In the genomic region with DNA sequence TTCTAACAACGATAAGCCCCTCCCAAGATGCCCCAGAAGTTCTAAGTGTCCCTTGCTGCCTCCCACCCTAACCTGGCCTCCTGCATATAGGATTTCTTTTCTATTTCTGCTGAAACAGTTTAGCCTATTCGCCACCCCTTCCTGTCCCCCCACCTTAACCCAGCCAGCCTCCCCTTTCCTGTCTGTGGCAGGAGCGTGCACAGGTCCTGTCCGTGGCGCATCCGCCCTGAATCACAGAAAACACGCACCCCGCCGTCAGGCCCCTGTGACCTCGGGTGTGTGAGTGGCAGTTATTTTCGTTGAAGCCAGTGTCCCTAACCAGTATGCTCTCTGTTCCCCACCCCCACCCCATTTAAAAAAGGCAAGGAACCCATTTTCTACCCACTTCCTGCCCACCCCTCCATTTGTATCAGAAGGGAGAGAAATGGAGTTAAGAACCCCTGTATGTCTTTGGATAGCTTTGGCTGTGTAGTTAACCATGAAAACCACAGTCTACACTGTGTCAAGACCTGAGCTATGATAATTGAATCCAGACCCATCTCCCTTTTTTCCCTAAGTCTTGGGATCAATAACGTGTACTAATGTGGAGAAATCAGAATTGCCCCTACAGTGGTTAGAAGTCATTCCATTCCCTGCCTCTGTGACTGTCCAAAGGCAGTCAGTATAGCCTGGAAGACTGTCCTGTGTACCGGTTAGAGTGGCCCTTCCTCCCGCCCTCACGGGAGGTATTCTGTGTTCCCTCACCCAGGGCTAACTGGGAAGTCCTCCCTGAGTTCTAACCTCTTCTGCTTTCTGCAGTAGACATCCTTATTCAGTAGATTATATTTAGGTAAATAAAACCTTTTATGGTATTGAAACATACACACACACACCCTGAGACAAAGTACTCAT, we compare ENCODE assay signal across 1 cellular context.
TF ChIP-seq lines count a peak whose summit lies in the region.

No MANE protein-coding gene starts in this region.

TF ChIP-seq in GM12878, 131 proteins besides CTCF, POLR2A, EP300 and RAD21 (continued from another document):
- TF ChIP-seq, protein P1, sequence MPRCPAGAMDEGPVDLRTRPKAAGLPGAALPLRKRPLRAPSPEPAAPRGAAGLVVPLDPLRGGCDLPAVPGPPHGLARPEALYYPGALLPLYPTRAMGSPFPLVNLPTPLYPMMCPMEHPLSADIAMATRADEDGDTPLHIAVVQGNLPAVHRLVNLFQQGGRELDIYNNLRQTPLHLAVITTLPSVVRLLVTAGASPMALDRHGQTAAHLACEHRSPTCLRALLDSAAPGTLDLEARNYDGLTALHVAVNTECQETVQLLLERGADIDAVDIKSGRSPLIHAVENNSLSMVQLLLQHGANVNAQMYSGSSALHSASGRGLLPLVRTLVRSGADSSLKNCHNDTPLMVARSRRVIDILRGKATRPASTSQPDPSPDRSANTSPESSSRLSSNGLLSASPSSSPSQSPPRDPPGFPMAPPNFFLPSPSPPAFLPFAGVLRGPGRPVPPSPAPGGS (IDR thresholded peaks at IDR 0.05; ENCODE audit: borderline replicate concordance, insufficient read depth, low read depth, low read length, poor library complexity, severe bottlenecking): no peak
- TF ChIP-seq NFYA (IDR thresholded peaks at IDR 0.05; ENCODE audit: borderline replicate concordance, low read depth, low read length): no peak
- 0 out of 4 replicates have a peak, but pooled peaks of 1 of the 2 experiments have one; percentile 6 for TF ChIP-seq SRF (IDR thresholded peaks at IDR 0.05; ENCODE audit: low read depth in 2 of 2, low read length in 2 of 2)
- peak; percentile 77; the same call in 2 of the 3 replicates for TF ChIP-seq POU2F2 (IDR thresholded peaks at IDR 0.05; ENCODE audit: borderline replicate concordance, low read depth, low read length)
- TF ChIP-seq BCL11A (IDR thresholded peaks at IDR 0.05; ENCODE audit: low read depth, low read length): no peak
- peak; percentile 61; the same call in 1 of the 2 replicates for TF ChIP-seq FOXM1 (IDR thresholded peaks at IDR 0.05; ENCODE audit: low read depth, low read length)
- peak in 1 of 2 experiments; percentile 46; a peak in 2 of 4 replicates for TF ChIP-seq BHLHE40 (IDR thresholded peaks at IDR 0.05; ENCODE audit: borderline replicate concordance in 1 of 2, low read depth in 2 of 2, low read length in 1 of 2)
- peak; percentile 80 for TF ChIP-seq SMAD5 (IDR thresholded peaks at IDR 0.05; ENCODE audit: low read depth)
- TF ChIP-seq, protein P2, sequence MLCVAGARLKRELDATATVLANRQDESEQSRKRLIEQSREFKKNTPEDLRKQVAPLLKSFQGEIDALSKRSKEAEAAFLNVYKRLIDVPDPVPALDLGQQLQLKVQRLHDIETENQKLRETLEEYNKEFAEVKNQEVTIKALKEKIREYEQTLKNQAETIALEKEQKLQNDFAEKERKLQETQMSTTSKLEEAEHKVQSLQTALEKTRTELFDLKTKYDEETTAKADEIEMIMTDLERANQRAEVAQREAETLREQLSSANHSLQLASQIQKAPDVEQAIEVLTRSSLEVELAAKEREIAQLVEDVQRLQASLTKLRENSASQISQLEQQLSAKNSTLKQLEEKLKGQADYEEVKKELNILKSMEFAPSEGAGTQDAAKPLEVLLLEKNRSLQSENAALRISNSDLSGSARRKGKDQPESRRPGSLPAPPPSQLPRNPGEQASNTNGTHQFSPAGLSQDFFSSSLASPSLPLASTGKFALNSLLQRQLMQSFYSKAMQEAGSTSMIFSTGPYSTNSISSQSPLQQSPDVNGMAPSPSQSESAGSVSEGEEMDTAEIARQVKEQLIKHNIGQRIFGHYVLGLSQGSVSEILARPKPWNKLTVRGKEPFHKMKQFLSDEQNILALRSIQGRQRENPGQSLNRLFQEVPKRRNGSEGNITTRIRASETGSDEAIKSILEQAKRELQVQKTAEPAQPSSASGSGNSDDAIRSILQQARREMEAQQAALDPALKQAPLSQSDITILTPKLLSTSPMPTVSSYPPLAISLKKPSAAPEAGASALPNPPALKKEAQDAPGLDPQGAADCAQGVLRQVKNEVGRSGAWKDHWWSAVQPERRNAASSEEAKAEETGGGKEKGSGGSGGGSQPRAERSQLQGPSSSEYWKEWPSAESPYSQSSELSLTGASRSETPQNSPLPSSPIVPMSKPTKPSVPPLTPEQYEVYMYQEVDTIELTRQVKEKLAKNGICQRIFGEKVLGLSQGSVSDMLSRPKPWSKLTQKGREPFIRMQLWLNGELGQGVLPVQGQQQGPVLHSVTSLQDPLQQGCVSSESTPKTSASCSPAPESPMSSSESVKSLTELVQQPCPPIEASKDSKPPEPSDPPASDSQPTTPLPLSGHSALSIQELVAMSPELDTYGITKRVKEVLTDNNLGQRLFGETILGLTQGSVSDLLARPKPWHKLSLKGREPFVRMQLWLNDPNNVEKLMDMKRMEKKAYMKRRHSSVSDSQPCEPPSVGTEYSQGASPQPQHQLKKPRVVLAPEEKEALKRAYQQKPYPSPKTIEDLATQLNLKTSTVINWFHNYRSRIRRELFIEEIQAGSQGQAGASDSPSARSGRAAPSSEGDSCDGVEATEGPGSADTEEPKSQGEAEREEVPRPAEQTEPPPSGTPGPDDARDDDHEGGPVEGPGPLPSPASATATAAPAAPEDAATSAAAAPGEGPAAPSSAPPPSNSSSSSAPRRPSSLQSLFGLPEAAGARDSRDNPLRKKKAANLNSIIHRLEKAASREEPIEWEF (IDR thresholded peaks at IDR 0.05; ENCODE audit: insufficient replicate concordance, low read depth, low read length): no peak
- peak; percentile 10 to 62; a peak in 3 of 4 replicates for TF ChIP-seq IKZF2 (IDR thresholded peaks at IDR 0.05)
- TF ChIP-seq ELK1 (IDR thresholded peaks at IDR 0.05; ENCODE audit: low read depth, low read length): no peak; the same call in 1 of the 2 replicates
- TF ChIP-seq BACH1 (IDR thresholded peaks at IDR 0.05; ENCODE audit: borderline replicate concordance): peak; percentile 75; the same call in 1 of the 2 replicates
- TF ChIP-seq ATF2 (IDR thresholded peaks at IDR 0.05; ENCODE audit: low read length): no peak
- TF ChIP-seq PML (IDR thresholded peaks at IDR 0.05; ENCODE audit: low read length): peak; percentile 76
- no peak for TF ChIP-seq RB1 (IDR thresholded peaks at IDR 0.05; ENCODE audit: borderline replicate concordance)
- TF ChIP-seq, protein P3, sequence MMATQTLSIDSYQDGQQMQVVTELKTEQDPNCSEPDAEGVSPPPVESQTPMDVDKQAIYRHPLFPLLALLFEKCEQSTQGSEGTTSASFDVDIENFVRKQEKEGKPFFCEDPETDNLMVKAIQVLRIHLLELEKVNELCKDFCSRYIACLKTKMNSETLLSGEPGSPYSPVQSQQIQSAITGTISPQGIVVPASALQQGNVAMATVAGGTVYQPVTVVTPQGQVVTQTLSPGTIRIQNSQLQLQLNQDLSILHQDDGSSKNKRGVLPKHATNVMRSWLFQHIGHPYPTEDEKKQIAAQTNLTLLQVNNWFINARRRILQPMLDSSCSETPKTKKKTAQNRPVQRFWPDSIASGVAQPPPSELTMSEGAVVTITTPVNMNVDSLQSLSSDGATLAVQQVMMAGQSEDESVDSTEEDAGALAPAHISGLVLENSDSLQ (IDR thresholded peaks at IDR 0.05): peak; percentile 81
- TF ChIP-seq TAF1 (IDR thresholded peaks at IDR 0.05; ENCODE audit: borderline replicate concordance, low read depth, low read length): peak; percentile 50; the same call in 1 of the 2 replicates
- no peak for TF ChIP-seq NFIC (IDR thresholded peaks at IDR 0.05; ENCODE audit: low read depth, low read length)
- TF ChIP-seq PAX5 (IDR thresholded peaks at IDR 0.05; ENCODE audit: borderline replicate concordance, low read depth, low read length): peak; percentile 65
- no peak for TF ChIP-seq SPI1 (IDR thresholded peaks at IDR 0.05; ENCODE audit: borderline replicate concordance, insufficient read depth, low read depth, low read length)
- no peak for TF ChIP-seq JUNB (IDR thresholded peaks at IDR 0.05)
- TF ChIP-seq YY1 (IDR thresholded peaks at IDR 0.05; ENCODE audit: low read depth, low read length): peak; percentile 64
- no peak for TF ChIP-seq IRF3 (IDR thresholded peaks at IDR 0.05)
- peak; percentile 15; the same call in 1 of the 2 replicates for TF ChIP-seq RELB (IDR thresholded peaks at IDR 0.05; ENCODE audit: low read depth)
- TF ChIP-seq TCF3 (IDR thresholded peaks at IDR 0.05; ENCODE audit: borderline replicate concordance, insufficient read depth, low read depth, low read length): no peak
- TF ChIP-seq HSF1 (IDR thresholded peaks at IDR 0.05; ENCODE audit: low read depth, low read length): no peak
- no peak for TF ChIP-seq TCF7 (IDR thresholded peaks at IDR 0.05; ENCODE audit: borderline replicate concordance)
- TF ChIP-seq RBBP5 (conservative IDR thresholded peaks at IDR 0.05): no peak
- no peak for TF ChIP-seq ZZZ3 (IDR thresholded peaks at IDR 0.05; ENCODE audit: control insufficient read depth, insufficient read length, low read depth)
- TF ChIP-seq NR2C1 (IDR thresholded peaks at IDR 0.05): no peak
- TF ChIP-seq CBX5 (IDR thresholded peaks at IDR 0.05; ENCODE audit: low read depth): no peak
- TF ChIP-seq PAX8 (IDR thresholded peaks at IDR 0.05): no peak
- TF ChIP-seq MYB (IDR thresholded peaks at IDR 0.05; ENCODE audit: borderline replicate concordance, low read depth, low read length): peak; percentile 94
- no peak for TF ChIP-seq KLF5 (IDR thresholded peaks at IDR 0.05; ENCODE audit: partially characterized antibody)
- no peak for TF ChIP-seq BMI1 (IDR thresholded peaks at IDR 0.05; ENCODE audit: borderline replicate concordance)
- peak; percentile 27; the same call in 1 of the 2 replicates for TF ChIP-seq DPF2 (IDR thresholded peaks at IDR 0.05)
- peak; percentile 45; the same call in 1 of the 2 replicates for TF ChIP-seq TCF12 (IDR thresholded peaks at IDR 0.05; ENCODE audit: low read depth, low read length)
- no peak for TF ChIP-seq SIX5 (IDR thresholded peaks at IDR 0.05; ENCODE audit: low read depth, low read length, severe bottlenecking)
- no peak for TF ChIP-seq ZSCAN29 (IDR thresholded peaks at IDR 0.05)
- peak; percentile 44; the same call in 1 of the 2 replicates for TF ChIP-seq NR2F1 (conservative IDR thresholded peaks at IDR 0.05)
